Comparison of ENCODE assay signal across 8 cellular contexts in genomic region chr19:42423462-42424344, GRCh38. TPM values are rescaled to one million over a fixed set of nuclear protein-coding genes. Genes with fewer than 3 reads are reported as not detected.
DNase-seq lines count a peak whose midpoint lies in the region; ATAC-seq and TF ChIP-seq lines count a peak whose summit lies in the region.

No MANE protein-coding gene starts in this region.

- no peak overlapping the region for H4K8ac ChIP-seq in mesendoderm (ENCODE audit: low read depth, low read length)

- H3K4me2 ChIP-seq in mesendoderm (ENCODE audit: low read length): peak overlapping the region; percentile 73

- no peaks in the 10 kb centered on the region for H3K9me3 ChIP-seq in endocrine pancreas (ENCODE audit: control insufficient read depth, low read length)

- H3K36me3 Mint-ChIP-seq in activated CD8-positive, alpha-beta memory T cell treated with anti-CD3 and anti-CD28 coated beads, Interleukin-2, amount 10 ng/mL, durations not matched to agents 7 days and 5 days: peaks cover under 1% of the 10 kb centered on the region

- H3K4me1 ChIP-seq in endocrine pancreas (ENCODE audit: control insufficient read depth, insufficient read depth, low read length) (no peaks in the 10 kb centered on the region), mesendoderm (ENCODE audit: control insufficient read depth, low read depth, low read length) (no peaks in the 10 kb centered on the region)

- H3K36me3 ChIP-seq in endocrine pancreas (ENCODE audit: control insufficient read depth, insufficient read depth, low read length) (no peaks in the 10 kb centered on the region), mesendoderm (ENCODE audit: control insufficient read depth, insufficient read depth, low read length) (no peaks in the 10 kb centered on the region)

- peak; percentile 78 for DNase-seq in AG09319 (ENCODE audit: extremely low read depth, low read depth)
- DNase-seq in NCI-H748 (lab: John Stamatoyannopoulos, UW; ENCODE audit: unreplicated experiment): peak; percentile 97
- DNase-seq in activated CD8-positive, alpha-beta memory T cell treated with anti-CD3 and anti-CD28 coated beads, Interleukin-2, amount 10 ng/mL, durations not matched to agents 7 days and 5 days: peak; percentile 97
- DNase-seq in mesendoderm: peak; percentile 96
- peak; percentile 86 for DNase-seq in stimulated activated CD8-positive, alpha-beta memory T cell treated with anti-CD3 and anti-CD28 coated beads, Interleukin-12 subunit alpha, Interleukin-12 subunit beta, amount 100 ng/mL, for 1 hour (ENCODE audit: low read depth)

- WGBS in mesendoderm (ENCODE audit: extremely low coverage, insufficient coverage, low lambda C conversion rate): no CpG with 5 or more reads among the region's 65 CpGs

- peaks cover 37% of the 10 kb centered on the region for H3K4me1 Mint-ChIP-seq in activated CD8-positive, alpha-beta memory T cell treated with anti-CD3 and anti-CD28 coated beads, Interleukin-2, amount 10 ng/mL, durations not matched to agents 7 days and 5 days

- peak overlapping the region; percentile 90 for H3K27ac Mint-ChIP-seq in activated CD8-positive, alpha-beta memory T cell treated with anti-CD3 and anti-CD28 coated beads, Interleukin-2, amount 10 ng/mL, durations not matched to agents 7 days and 5 days

- H3K79me2 ChIP-seq in mesendoderm (ENCODE audit: control insufficient read depth, insufficient read depth, low read length): no peaks in the 10 kb centered on the region

- ATAC-seq in GM19043 (IDR thresholded peaks at IDR 0.05; ENCODE audit: low read depth, unreplicated experiment) (peak; percentile 83), HG03280 (IDR thresholded peaks at IDR 0.05; ENCODE audit: unreplicated experiment) (peak; percentile 86)
- ATAC-seq in activated CD8-positive, alpha-beta memory T cell treated with anti-CD3 and anti-CD28 coated beads, Interleukin-2, amount 10 ng/mL, durations not matched to agents 7 days and 5 days: peak; percentile 98

- no peak overlapping the region for H3K18ac ChIP-seq in mesendoderm (ENCODE audit: low read length)

- no peaks in the 10 kb centered on the region for H3K79me1 ChIP-seq in mesendoderm (ENCODE audit: low read length)

- peak overlapping the region; percentile 77 for H3K56ac ChIP-seq in mesendoderm (ENCODE audit: low read length)

- no peaks in the 10 kb centered on the region for H3K9me3 Mint-ChIP-seq in activated CD8-positive, alpha-beta memory T cell treated with anti-CD3 and anti-CD28 coated beads, Interleukin-2, amount 10 ng/mL, durations not matched to agents 7 days and 5 days (ENCODE audit: low read depth)

- H3K9ac ChIP-seq in endocrine pancreas (ENCODE audit: control insufficient read depth, insufficient read depth, low read length) (peak overlapping the region; percentile 15), mesendoderm (ENCODE audit: low read length) (peak overlapping the region; percentile 54)

- no peak overlapping the region for H3K4ac ChIP-seq in mesendoderm (ENCODE audit: low read depth, low read length)

- no peak for TF ChIP-seq CTCF in AG09319 (IDR thresholded peaks at IDR 0.05; ENCODE audit: low read depth, low read length)

- no peaks in the 10 kb centered on the region for H3K27me3 ChIP-seq in endocrine pancreas (ENCODE audit: control insufficient read depth, insufficient read depth, low read length)
- H3K27me3 ChIP-seq in mesendoderm (ENCODE audit: insufficient read depth, low read length, poor library complexity): no peaks in the 10 kb centered on the region

- no peak overlapping the region for H2BK5ac ChIP-seq in mesendoderm (ENCODE audit: low read length)

- no peak overlapping the region for H3K27ac ChIP-seq in mesendoderm (ENCODE audit: low read depth, low read length)

- H3K4me3 Mint-ChIP-seq in activated CD8-positive, alpha-beta memory T cell treated with anti-CD3 and anti-CD28 coated beads, Interleukin-2, amount 10 ng/mL, durations not matched to agents 7 days and 5 days: peak overlapping the region; percentile 94

- H2BK120ac ChIP-seq in mesendoderm (ENCODE audit: low read depth, low read length): no peak overlapping the region

- H3K27me3 Mint-ChIP-seq in activated CD8-positive, alpha-beta memory T cell treated with anti-CD3 and anti-CD28 coated beads, Interleukin-2, amount 10 ng/mL, durations not matched to agents 7 days and 5 days: peaks cover 3% of the 10 kb centered on the region

- H3K23ac ChIP-seq in mesendoderm (ENCODE audit: low read length): no peak overlapping the region

- no peak overlapping the region for H2BK15ac ChIP-seq in mesendoderm (replicated peaks; ENCODE audit: low read depth)

- no peak overlapping the region for H2AK5ac ChIP-seq in mesendoderm (ENCODE audit: low read length)

- H3K4me3 ChIP-seq in endocrine pancreas (ENCODE audit: control insufficient read depth, insufficient read depth, low read length) (no peak overlapping the region), mesendoderm (ENCODE audit: low read length) (peak overlapping the region; percentile 41)

- H4K5ac ChIP-seq in mesendoderm (ENCODE audit: low read length): no peak overlapping the region

- CTCF ChIA-PET in activated CD8-positive, alpha-beta memory T cell treated with anti-CD3 and anti-CD28 coated beads, Interleukin-2, amount 10 ng/mL, durations not matched to agents 7 days and 5 days (lab: Charles Lee): interaction anchor here (0.5 to 6.3 kb wide), 19 partner anchors 8 to 389 kb away, joined by 3 to 67 read pairs (median 5); partner anchors contain the start of genes CEACAM1 and CXCL17

RNA-seq across cellular contexts. Expression of gene LIPE, which starts 3.5 kb away (rescaled TPM):
- 10 to 100 TPM; 41.5 to 44.6 TPM for total RNA-seq in activated CD8-positive, alpha-beta memory T cell treated with anti-CD3 and anti-CD28 coated beads, Interleukin-2, amount 10 ng/mL, durations not matched to agents 7 days and 5 days
- polyA plus RNA-seq in mesendoderm (2013, experiment 1 of 2): 3.5 TPM
- 3.5 TPM for polyA plus RNA-seq in mesendoderm (2013, experiment 2 of 2)

RNA-seq across cellular contexts. Expression of gene CXCL17, which starts 19.0 kb away (rescaled TPM):
- total RNA-seq in activated CD8-positive, alpha-beta memory T cell treated with anti-CD3 and anti-CD28 coated beads, Interleukin-2, amount 10 ng/mL, durations not matched to agents 7 days and 5 days: not detected
- 0.08 TPM for polyA plus RNA-seq in mesendoderm (2013, experiment 1 of 2)
- 0.06 TPM for polyA plus RNA-seq in mesendoderm (2013, experiment 2 of 2)

RNA-seq across cellular contexts. Expression of gene CNFN, which starts 33.6 kb away (rescaled TPM):
- total RNA-seq in activated CD8-positive, alpha-beta memory T cell treated with anti-CD3 and anti-CD28 coated beads, Interleukin-2, amount 10 ng/mL, durations not matched to agents 7 days and 5 days: not detected
- polyA plus RNA-seq in mesendoderm (2013, experiment 1 of 2): 17.8 TPM
- 17.0 TPM for polyA plus RNA-seq in mesendoderm (2013, experiment 2 of 2)
